Comparison of ENCODE assay signal across 8 cellular contexts in the genomic region with DNA sequence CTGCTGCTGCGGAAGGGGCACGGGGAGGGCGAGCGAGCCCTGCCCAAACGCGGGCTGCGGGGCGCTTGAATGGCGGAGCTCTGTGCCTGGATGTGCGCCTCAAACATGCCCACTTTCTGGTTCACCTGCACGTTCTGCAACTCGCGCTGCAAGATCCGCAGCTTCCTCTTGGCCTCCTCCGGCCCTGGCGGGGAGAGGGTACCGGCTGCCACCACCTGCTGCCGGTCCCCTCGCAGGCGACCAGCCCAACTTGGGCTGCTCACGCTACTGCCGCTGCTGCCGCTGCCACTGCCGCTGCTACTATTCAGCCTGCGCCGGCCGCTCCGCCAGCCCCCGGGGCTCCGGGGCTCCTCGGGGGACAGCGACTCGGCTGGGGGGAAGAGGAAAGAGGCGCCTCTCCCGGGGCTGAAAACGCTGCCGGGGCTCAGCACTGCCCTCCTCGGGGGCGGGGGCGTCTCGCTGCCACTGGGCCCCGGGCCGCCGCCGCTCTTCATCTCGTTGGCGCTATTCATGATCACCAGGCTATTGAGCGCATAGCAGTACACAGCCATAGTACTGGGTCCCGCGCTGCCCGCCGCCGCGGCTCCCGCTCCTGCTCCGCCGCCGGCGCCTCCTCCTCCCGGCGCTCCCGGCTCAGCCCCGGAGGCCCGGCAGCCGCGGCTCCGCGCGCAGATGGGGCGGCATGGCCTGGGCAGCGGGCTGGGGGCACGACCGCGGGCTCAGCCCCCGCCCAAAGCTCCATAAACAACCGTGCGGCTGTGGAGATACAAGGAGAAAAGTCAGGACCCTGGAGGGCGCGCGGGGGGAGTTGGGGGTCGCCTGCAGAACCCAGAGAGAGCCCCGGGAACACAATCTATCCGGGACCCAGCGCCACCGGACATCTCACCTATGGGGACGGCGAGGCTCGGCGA. TPM values are rescaled to one million over a fixed set of nuclear protein-coding genes. Genes with fewer than 3 reads are reported as not detected.
DNase-seq lines count a peak whose midpoint lies in the region; ATAC-seq and TF ChIP-seq lines count a peak whose summit lies in the region.

No MANE protein-coding gene starts in this region.

- peak overlapping the region; percentile 90 to 99 (median 97) for H3K4me3 Mint-ChIP-seq in CD4-positive, alpha-beta memory T cell
- H3K4me3 Mint-ChIP-seq in IgD-negative memory B cell (peak overlapping the region; percentile 90 to 100 (median 98)), endodermal cell (peak overlapping the region; percentile 82)
- peak overlapping the region; percentile 89 for H3K4me3 Mint-ChIP-seq in activated CD4-positive, alpha-beta memory T cell treated with anti-CD3 and anti-CD28 coated beads for 36 hours

- H3K9me3 ChIP-seq in CD4-positive, alpha-beta memory T cell (ENCODE audit: control insufficient read depth in 1 of 2, low read length in 2 of 2) = no peaks in the 10 kb centered on the region
- H3K9me3 ChIP-seq in endodermal cell (ENCODE audit: control insufficient read depth, low read length) (no peaks in the 10 kb centered on the region), mesenchymal stem cell (ENCODE audit: control insufficient read depth, low read length) (no peaks in the 10 kb centered on the region)

- peak overlapping the region; percentile 98 for H3K4me2 ChIP-seq in mesenchymal stem cell (ENCODE audit: low read length, poor library complexity, severe bottlenecking)

- peak overlapping the region in 1 of 2 experiments; percentile 6 for H2BK12ac ChIP-seq in mesenchymal stem cell (ENCODE audit: low read length in 2 of 2)

- H3K23ac ChIP-seq in mesenchymal stem cell (ENCODE audit: low read length in 2 of 2) = peak overlapping the region in 1 of 2 experiments; percentile 34

- peak; percentile 58 to 69 (median 66) for DNase-seq in CD4-positive, alpha-beta memory T cell
- DNase-seq in activated CD4-positive, alpha-beta memory T cell treated with anti-CD3 and anti-CD28 coated beads for 36 hours = peak; percentile 71
- peak; percentile 83 for DNase-seq in endodermal cell
- DNase-seq in mesenchymal stem cell = peak; percentile 62
- DNase-seq in superior temporal gyrus (ENCODE audit: extremely low spot score) = peak; percentile 80
- DNase-seq in HUDEP-2 (lab: John Stamatoyannopoulos, UW; ENCODE audit: unreplicated experiment in 76 of 76) = no peak

- peak; percentile 20 for TF ChIP-seq CTCF in endodermal cell (conservative IDR thresholded peaks at IDR 0.05)

- intact Hi-C loops in CD4-positive, alpha-beta memory T cell (cut with micrococcal nuclease) = no loop called here
- intact Hi-C loops in activated CD4-positive, alpha-beta memory T cell treated with anti-CD3 and anti-CD28 coated beads for 36 hours (cut with micrococcal nuclease) = loop anchor here (5.0 to 10.0 kb wide), 3 partner anchors 198 to 1348 kb away; partner anchors contain the start of genes ARF1 and PARP1

- H3K79me1 ChIP-seq in mesenchymal stem cell (replicated peaks; ENCODE audit: low read length, poor library complexity, severe bottlenecking) = peaks cover 27% of the 10 kb centered on the region

- peaks cover 41 to 55% of the 10 kb centered on the region in 2 donors for H3K36me3 Mint-ChIP-seq in CD4-positive, alpha-beta memory T cell
- no peaks in the 10 kb centered on the region for H3K36me3 Mint-ChIP-seq in IgD-negative memory B cell
- peaks cover 46% of the 10 kb centered on the region for H3K36me3 Mint-ChIP-seq in activated CD4-positive, alpha-beta memory T cell treated with anti-CD3 and anti-CD28 coated beads for 36 hours
- peaks cover 28% of the 10 kb centered on the region for H3K36me3 Mint-ChIP-seq in endodermal cell (ENCODE audit: low read depth)

- peak; percentile 35 for ATAC-seq in GM19397 (IDR thresholded peaks at IDR 0.05; ENCODE audit: unreplicated experiment)

- H3K14ac ChIP-seq in mesenchymal stem cell (ENCODE audit: low read length in 2 of 2) = peak overlapping the region in 1 of 2 experiments; percentile 26

- H3K4ac ChIP-seq in mesenchymal stem cell (ENCODE audit: low read depth in 1 of 2, low read length in 2 of 2) = peak overlapping the region in 1 of 2 experiments; percentile 65

- H3K4me1 Mint-ChIP-seq in CD4-positive, alpha-beta memory T cell = peaks cover 18 to 59% (median 33%) of the 10 kb centered on the region in 4 donors
- peaks cover 30 to 52% (median 47%) of the 10 kb centered on the region in 3 donors for H3K4me1 Mint-ChIP-seq in IgD-negative memory B cell
- H3K4me1 Mint-ChIP-seq in activated CD4-positive, alpha-beta memory T cell treated with anti-CD3 and anti-CD28 coated beads for 36 hours (ENCODE audit: low read depth) = peaks cover 45% of the 10 kb centered on the region
- peaks cover 31% of the 10 kb centered on the region for H3K4me1 Mint-ChIP-seq in endodermal cell

- CTCF ChIA-PET in CD4-positive, alpha-beta memory T cell (lab: Charles Lee; ENCODE audit: partially characterized antibody) = interaction anchor here (0.9 to 2.2 kb wide), 7 partner anchors 25 to 104 kb away, joined by 3 to 14 read pairs (median 5); no protein-coding TSS in a partner anchor
- CTCF ChIA-PET in activated CD4-positive, alpha-beta memory T cell treated with anti-CD3 and anti-CD28 coated beads for 36 hours (lab: Charles Lee) = interaction anchor here (0.6 to 2.3 kb wide), 7 partner anchors 11 to 84 kb away, joined by 3 to 8 read pairs (median 4); no protein-coding TSS in a partner anchor

- H2AK5ac ChIP-seq in mesenchymal stem cell (ENCODE audit: low read length, severe bottlenecking) = no peak overlapping the region

- H2BK15ac ChIP-seq in mesenchymal stem cell (ENCODE audit: low read depth, poor library complexity, severe bottlenecking) = peak overlapping the region; percentile 15

- H3K4me1 ChIP-seq in CD4-positive, alpha-beta memory T cell (ENCODE audit: insufficient read depth, low read length) = peaks cover 49% of the 10 kb centered on the region
- H3K4me1 ChIP-seq in endodermal cell (ENCODE audit: control insufficient read depth, insufficient read depth, low read length) = peaks cover 19% of the 10 kb centered on the region
- H3K4me1 ChIP-seq in mesenchymal stem cell (ENCODE audit: control insufficient read depth, insufficient read depth, low read depth, low read length) = peaks cover 21% of the 10 kb centered on the region

- H2AFZ ChIP-seq in mesenchymal stem cell (ENCODE audit: low read depth, low read length) = peak overlapping the region; percentile 83

- H3K27ac ChIP-seq in CD4-positive, alpha-beta memory T cell (ENCODE audit: low read depth, low read length) = peak overlapping the region; percentile 85
- H3K27ac ChIP-seq in endodermal cell (ENCODE audit: low read depth, low read length) (no peak overlapping the region), mesenchymal stem cell (ENCODE audit: low read length, poor library complexity, severe bottlenecking) (no peak overlapping the region)

- no peak overlapping the region for H4K91ac ChIP-seq in mesenchymal stem cell (ENCODE audit: low read length)

- H3K27me3 ChIP-seq in CD4-positive, alpha-beta memory T cell (ENCODE audit: insufficient read depth, low read length) = no peaks in the 10 kb centered on the region
- H3K27me3 ChIP-seq in endodermal cell (ENCODE audit: control insufficient read depth, insufficient read depth, low read length, poor library complexity, severe bottlenecking) = no peaks in the 10 kb centered on the region
- H3K27me3 ChIP-seq in mesenchymal stem cell (ENCODE audit: control insufficient read depth in 1 of 2, insufficient read depth in 1 of 2, low read length in 2 of 2) = no peaks in the 10 kb centered on the region

- H3K36me3 ChIP-seq in CD4-positive, alpha-beta memory T cell (ENCODE audit: insufficient read depth, low read length) = peaks cover 12% of the 10 kb centered on the region
- H3K36me3 ChIP-seq in endodermal cell (ENCODE audit: control insufficient read depth, insufficient read depth, low read length) = peaks cover 40% of the 10 kb centered on the region
- H3K36me3 ChIP-seq in mesenchymal stem cell (ENCODE audit: control insufficient read depth in 1 of 2, insufficient read depth in 2 of 2, low read depth in 1 of 2, low read length in 2 of 2) = peaks cover 18 to 42% of the 10 kb centered on the region in 2 experiments

- peak overlapping the region; percentile 50 to 92 for H3K18ac ChIP-seq in mesenchymal stem cell (ENCODE audit: low read depth in 1 of 2, low read length in 2 of 2)

- POLR2A ChIA-PET in CD4-positive, alpha-beta memory T cell (lab: Charles Lee; ENCODE audit: partially characterized antibody) = interaction anchor here (0.9 to 4.7 kb wide), 20 partner anchors 38 to 738 kb away, joined by 3 to 42 read pairs (median 6); partner anchors contain the start of gene PARP1
- POLR2A ChIA-PET in activated CD4-positive, alpha-beta memory T cell treated with anti-CD3 and anti-CD28 coated beads for 36 hours (lab: Charles Lee) = interaction anchor here (1.4 to 2.6 kb wide), 5 partner anchors 23 to 60 kb away, joined by 3 to 10 read pairs (median 4); no protein-coding TSS in a partner anchor

- H2BK5ac ChIP-seq in mesenchymal stem cell (ENCODE audit: low read depth, low read length, poor library complexity, severe bottlenecking) = no peak overlapping the region

- no peak overlapping the region for H4K8ac ChIP-seq in mesenchymal stem cell (ENCODE audit: low read length)

- 8 to 24% methylated on average over 11 to 89 of the region's 89 CpGs for WGBS in endodermal cell (ENCODE audit: insufficient coverage in 1 of 2, insufficient read length in 1 of 2), 2 experiments
- WGBS in mesenchymal stem cell = 8% methylated on average over 75 of the region's 89 CpGs

- H3K9me3 Mint-ChIP-seq in CD4-positive, alpha-beta memory T cell = peaks cover 0 to 2% (median 0%) of the 10 kb centered on the region in 8 donors
- no peaks in the 10 kb centered on the region for H3K9me3 Mint-ChIP-seq in IgD-negative memory B cell
- no peaks in the 10 kb centered on the region for H3K9me3 Mint-ChIP-seq in activated CD4-positive, alpha-beta memory T cell treated with anti-CD3 and anti-CD28 coated beads for 36 hours
- H3K9me3 Mint-ChIP-seq in endodermal cell = no peaks in the 10 kb centered on the region

- H2BK120ac ChIP-seq in mesenchymal stem cell (ENCODE audit: low read depth, low read length) = no peak overlapping the region

- H3K9ac ChIP-seq in endodermal cell (ENCODE audit: extremely low read depth, low read length, poor library complexity, severe bottlenecking) = peak overlapping the region; percentile 80
- peak overlapping the region; percentile 92 for H3K9ac ChIP-seq in mesenchymal stem cell (ENCODE audit: low read length)

- peaks cover 0 to 2% of the 10 kb centered on the region in 2 donors for H3K27me3 Mint-ChIP-seq in CD4-positive, alpha-beta memory T cell
- no peaks in the 10 kb centered on the region for H3K27me3 Mint-ChIP-seq in IgD-negative memory B cell
- H3K27me3 Mint-ChIP-seq in activated CD4-positive, alpha-beta memory T cell treated with anti-CD3 and anti-CD28 coated beads for 36 hours = no peaks in the 10 kb centered on the region
- peaks cover 1% of the 10 kb centered on the region for H3K27me3 Mint-ChIP-seq in endodermal cell (ENCODE audit: insufficient read depth)

- H3K4me3 ChIP-seq in CD4-positive, alpha-beta memory T cell (ENCODE audit: low read length in 2 of 2) = peak overlapping the region; percentile 95 to 98
- H3K4me3 ChIP-seq in endodermal cell (ENCODE audit: low read length) (peak overlapping the region; percentile 94), mesenchymal stem cell (ENCODE audit: insufficient read depth in 1 of 2, low read depth in 1 of 2, low read length in 2 of 2) (peak overlapping the region; percentile 66 to 94)

- peak overlapping the region in 6 of 7 donors; percentile 70 to 100 (median 85) for H3K27ac Mint-ChIP-seq in CD4-positive, alpha-beta memory T cell
- H3K27ac Mint-ChIP-seq in IgD-negative memory B cell = peak overlapping the region in 1 of 3 donors; percentile 98
- peak overlapping the region; percentile 94 for H3K27ac Mint-ChIP-seq in activated CD4-positive, alpha-beta memory T cell treated with anti-CD3 and anti-CD28 coated beads for 36 hours
- H3K27ac Mint-ChIP-seq in endodermal cell = no peak overlapping the region

RNA-seq across cellular contexts. Expression of gene ITPKB, which starts 1.9 kb away (rescaled TPM):
- 100 to 1,000 TPM; 156 to 159 TPM for total RNA-seq in CD4-positive, alpha-beta memory T cell
- 10 to 100 TPM; 52.2 to 52.3 TPM for polyA plus RNA-seq in CD4-positive, alpha-beta memory T cell
- 20.4 TPM for polyA plus RNA-seq in IgD-negative memory B cell
- 10 to 100 TPM; 37.5 to 38.5 TPM for total RNA-seq in activated CD4-positive, alpha-beta memory T cell treated with anti-CD3 and anti-CD28 coated beads for 36 hours
- 10 to 100 TPM; 22.4 to 28.3 TPM for total RNA-seq in endodermal cell
- polyA plus RNA-seq in endodermal cell (2013, experiment 1 of 2) = 12.3 TPM
- 12.3 TPM for polyA plus RNA-seq in endodermal cell (2013, experiment 2 of 2)
- 8.1 TPM for polyA plus RNA-seq in mesenchymal stem cell (2013, experiment 1 of 2)
- polyA plus RNA-seq in mesenchymal stem cell (2013, experiment 2 of 2) = 8.0 TPM

Comparison
In these comparisons a context has a peak if more than half of its experiments do, and no peak if none do; other contexts are left out.
1. DNase-seq: peak in CD4-positive, alpha-beta memory T cell (5 of 5), activated CD4-positive, alpha-beta memory T cell treated with anti-CD3 and anti-CD28 coated beads for 36 hours (single experiment), endodermal cell (single experiment), mesenchymal stem cell (single experiment) and superior temporal gyrus (single experiment); none in HUDEP-2 (0 of 76).
2. Peak in every context shown above with its lines, with median percentiles within 50 percentile points of each other: H3K4me3 ChIP-seq and H3K4me3 Mint-ChIP-seq.